In genomic region chr1:16203550-16203949, GRCh38 we compare ENCODE assay signal across 34 cellular contexts. TPM values are rescaled to one million over a fixed set of nuclear protein-coding genes. Genes with fewer than 3 reads are reported as not detected.
"Had no signal": no experiment of that assay in that cellular context is flagged by ENCODE, and none has a peak within 500 bp of the region (broad histone marks: within the 10 kb centered on the region; RNA-seq: fewer than 3 reads in every experiment).

No MANE protein-coding gene starts in this region.

- H3K9me3 ChIP-seq: body of pancreas, breast epithelium, MG63, Peyer's patch, SJSA1 had no signal

- DNase-seq: activated CD4-positive, alpha-beta T cell treated with anti-CD3 and anti-CD28 coated beads, Interleukin-2, amount 10 ng/mL, durations not matched to agents 24 days and 14 days; activated CD4-positive, alpha-beta T cell treated with anti-CD3 and anti-CD28 coated beads, Interleukin-2, amount 50 U/mL, for 48 hours; activated CD8-positive, alpha-beta T cell treated with anti-CD3 and anti-CD28 coated beads, Interleukin-2, amount 10 ng/mL, durations not matched to agents 7 days and 5 days; activated gamma-delta T cell; activated naive CD4-positive, alpha-beta T cell treated with anti-CD3 and anti-CD28 coated beads for 36 hours; activated naive CD8-positive, alpha-beta T cell treated with anti-CD3 and anti-CD28 coated beads, Interleukin-2, amount 10 ng/mL, durations not matched to agents 7 days and 5 days; activated T-cell treated with anti-CD3 and anti-CD28 coated beads, Interleukin-2, amount 50 U/mL, for 24 hours; amygdala; body of pancreas; Kasumi-1; KG1; MG63; NCI-H1048; NCI-H1105 treated with DMSO at 0.1 percent for 48 hours; NCI-H1436; NCI-H187; NCI-H2029 treated with DMSO at 0.1 percent for 48 hours; NCI-H2107; NCI-H2171; NCI-H510A; NCI-H526; NCI-H748 treated with DMSO at 0.1 percent for 48 hours; NK-92 treated with Interleukin-12 subunit alpha and Interleukin-12 subunit beta, amount 100 ng/mL, for 24 hours; PC-3; Peyer's patch; RPMI8226; SHP77 treated with DMSO at 0.1 percent for 48 hours; SW 1271; T-helper 1 cell; T1000 had no signal

- H3K27ac Mint-ChIP-seq: activated CD4-positive, alpha-beta T cell treated with anti-CD3 and anti-CD28 coated beads, Interleukin-2, amount 10 ng/mL, durations not matched to agents 24 days and 14 days; activated CD8-positive, alpha-beta T cell treated with anti-CD3 and anti-CD28 coated beads, Interleukin-2, amount 10 ng/mL, durations not matched to agents 7 days and 5 days; activated naive CD4-positive, alpha-beta T cell treated with anti-CD3 and anti-CD28 coated beads for 36 hours; activated naive CD8-positive, alpha-beta T cell treated with anti-CD3 and anti-CD28 coated beads, Interleukin-2, amount 10 ng/mL, durations not matched to agents 7 days and 5 days; activated T-cell treated with anti-CD3 and anti-CD28 coated beads, Interleukin-2, amount 50 U/mL, for 24 hours; activated T-helper 2 cell treated with anti-CD3 and anti-CD28 coated beads, Interferon-gamma antibody, Interleukin-2, Interleukin-4, amounts not matched to agents 10 μg/mL and 5 μg/mL and 100 μg/mL, durations not matched to agents 14 hours and 24 hours and 36 hours had no signal

- H3K36me3 ChIP-seq: breast epithelium, Peyer's patch, SJSA1 had no signal

- ATAC-seq: activated CD8-positive, alpha-beta T cell treated with anti-CD3 and anti-CD28 coated beads, Interleukin-2, amount 10 ng/mL, durations not matched to agents 7 days and 5 days; body of pancreas; PC-3 had no signal

- H3K27me3 Mint-ChIP-seq: activated CD4-positive, alpha-beta T cell treated with anti-CD3 and anti-CD28 coated beads, Interleukin-2, amount 10 ng/mL, durations not matched to agents 24 days and 14 days; activated naive CD8-positive, alpha-beta T cell treated with anti-CD3 and anti-CD28 coated beads, Interleukin-2, amount 10 ng/mL, durations not matched to agents 7 days and 5 days; activated T-cell treated with anti-CD3 and anti-CD28 coated beads, Interleukin-2, amount 50 U/mL, for 24 hours had no signal

- H3K4me3 Mint-ChIP-seq: activated CD4-positive, alpha-beta T cell treated with anti-CD3 and anti-CD28 coated beads, Interleukin-2, amount 10 ng/mL, durations not matched to agents 24 days and 14 days; activated CD8-positive, alpha-beta T cell treated with anti-CD3 and anti-CD28 coated beads, Interleukin-2, amount 10 ng/mL, durations not matched to agents 7 days and 5 days; activated naive CD4-positive, alpha-beta T cell treated with anti-CD3 and anti-CD28 coated beads for 36 hours; activated naive CD8-positive, alpha-beta T cell treated with anti-CD3 and anti-CD28 coated beads, Interleukin-2, amount 10 ng/mL, durations not matched to agents 7 days and 5 days; activated T-cell treated with anti-CD3 and anti-CD28 coated beads, Interleukin-2, amount 50 U/mL, for 24 hours had no signal

- H3K27ac ChIP-seq: body of pancreas, breast epithelium, Peyer's patch, SJSA1 had no signal

- H3K36me3 Mint-ChIP-seq: activated naive CD8-positive, alpha-beta T cell treated with anti-CD3 and anti-CD28 coated beads, Interleukin-2, amount 10 ng/mL, durations not matched to agents 7 days and 5 days had no signal

- H3K27me3 ChIP-seq: body of pancreas, breast epithelium, MG63, Peyer's patch, SJSA1 had no signal

- H3K4me3 ChIP-seq: body of pancreas, breast epithelium, MG63, Peyer's patch, SJSA1 had no signal

- H3K4me1 ChIP-seq: breast epithelium had no signal

- H3K9me3 Mint-ChIP-seq: activated CD4-positive, alpha-beta T cell treated with anti-CD3 and anti-CD28 coated beads, Interleukin-2, amount 10 ng/mL, durations not matched to agents 24 days and 14 days; activated naive CD4-positive, alpha-beta T cell treated with anti-CD3 and anti-CD28 coated beads for 36 hours; activated naive CD8-positive, alpha-beta T cell treated with anti-CD3 and anti-CD28 coated beads, Interleukin-2, amount 10 ng/mL, durations not matched to agents 7 days and 5 days; activated T-cell treated with anti-CD3 and anti-CD28 coated beads, Interleukin-2, amount 50 U/mL, for 24 hours; activated T-helper 2 cell treated with anti-CD3 and anti-CD28 coated beads, Interferon-gamma antibody, Interleukin-2, Interleukin-4, amounts not matched to agents 10 μg/mL and 5 μg/mL and 100 μg/mL, durations not matched to agents 14 hours and 24 hours and 36 hours had no signal

RNA-seq across cellular contexts. Expression of gene EPHA2, which starts 47.7 kb away (rescaled TPM):
- total RNA-seq: activated CD4-positive, alpha-beta T cell treated with anti-CD3 and anti-CD28 coated beads, Interleukin-2, amount 10 ng/mL, durations not matched to agents 24 days and 14 days; activated CD8-positive, alpha-beta T cell treated with anti-CD3 and anti-CD28 coated beads, Interleukin-2, amount 10 ng/mL, durations not matched to agents 7 days and 5 days; activated naive CD8-positive, alpha-beta T cell treated with anti-CD3 and anti-CD28 coated beads, Interleukin-2, amount 10 ng/mL, durations not matched to agents 7 days and 5 days; activated T-helper 2 cell treated with anti-CD3 and anti-CD28 coated beads, Interferon-gamma antibody, Interleukin-2, Interleukin-4, amounts not matched to agents 10 μg/mL and 5 μg/mL and 100 μg/mL, durations not matched to agents 14 hours and 24 hours and 36 hours; T-helper 2 cell treated with Interferon-gamma antibody and Interleukin-4, amounts not matched to agents 100 ng/mL and 5 ng/mL, for 36 hours had no signal
